In genomic region chr20:32485126-32485769, GRCh38 we compare ENCODE assay signal across 1 cellular context.
TF ChIP-seq lines count a peak whose summit lies in the region.

No MANE protein-coding gene starts in this region.

TF ChIP-seq in HepG2, 621 proteins besides CTCF, POLR2A, EP300 and RAD21 (continued from another document and continues in another):
- no peak for TF ChIP-seq PRDM10 (CRISPR knock-in tag; IDR thresholded peaks at IDR 0.05; ENCODE audit: low read depth)
- TF ChIP-seq ZNF841 (CRISPR knock-in tag; IDR thresholded peaks at IDR 0.05; ENCODE audit: borderline replicate concordance): no peak
- peak; percentile 57; the same call in 1 of the 2 replicates for TF ChIP-seq IRF2 (CRISPR knock-in tag; IDR thresholded peaks at IDR 0.05)
- TF ChIP-seq GLI4 (CRISPR knock-in tag; IDR thresholded peaks at IDR 0.05; ENCODE audit: borderline replicate concordance): no peak
- no peak for TF ChIP-seq ARNT (IDR thresholded peaks at IDR 0.05)
- no peak for TF ChIP-seq CENPBD1 (CRISPR knock-in tag; IDR thresholded peaks at IDR 0.05; ENCODE audit: borderline replicate concordance, low read depth)
- no peak for TF ChIP-seq FUBP1 (CRISPR knock-in tag; IDR thresholded peaks at IDR 0.05; ENCODE audit: borderline replicate concordance)
- no peak for TF ChIP-seq ZSCAN21 (CRISPR knock-in tag; IDR thresholded peaks at IDR 0.05; ENCODE audit: borderline replicate concordance)
- peak; percentile 58; the same call in 1 of the 2 replicates for TF ChIP-seq HOMEZ (CRISPR knock-in tag; IDR thresholded peaks at IDR 0.05; ENCODE audit: low read depth)
- TF ChIP-seq ATF1 (CRISPR knock-in tag; IDR thresholded peaks at IDR 0.05): no peak
- TF ChIP-seq TP53 (CRISPR knock-in tag; conservative IDR thresholded peaks at IDR 0.05): no peak
- TF ChIP-seq RBAK (CRISPR knock-in tag; IDR thresholded peaks at IDR 0.05): no peak
- no peak for TF ChIP-seq ZNF232 (CRISPR knock-in tag; IDR thresholded peaks at IDR 0.05; ENCODE audit: borderline replicate concordance)
- peak; percentile 23 for TF ChIP-seq SKI (IDR thresholded peaks at IDR 0.05; ENCODE audit: partially characterized antibody)
- TF ChIP-seq JUNB (CRISPR knock-in tag; IDR thresholded peaks at IDR 0.05; ENCODE audit: borderline replicate concordance): no peak
- no peak; the same call in 1 of the 2 replicates for TF ChIP-seq NFKBIZ (CRISPR knock-in tag; IDR thresholded peaks at IDR 0.05)
- no peak for TF ChIP-seq ZFP1 (CRISPR knock-in tag; IDR thresholded peaks at IDR 0.05)
- no peak for TF ChIP-seq ZNF713 (CRISPR knock-in tag; IDR thresholded peaks at IDR 0.05)
- peak; percentile 16; the same call in 1 of the 2 replicates for TF ChIP-seq HDAC1 (CRISPR knock-in tag; IDR thresholded peaks at IDR 0.05)
- TF ChIP-seq SMARCC2 (IDR thresholded peaks at IDR 0.05): no peak
- no peak; the same call in 1 of the 2 replicates for TF ChIP-seq POGZ (CRISPR knock-in tag; IDR thresholded peaks at IDR 0.05)
- no peak; the same call in 1 of the 2 replicates for TF ChIP-seq MAZ (IDR thresholded peaks at IDR 0.05; ENCODE audit: borderline replicate concordance, low read depth, low read length)
- TF ChIP-seq MAZ (CRISPR knock-in tag; IDR thresholded peaks at IDR 0.05; ENCODE audit: low read depth): 0 out of 2 replicates have a peak, but pooled peaks have one; percentile 11
- TF ChIP-seq ZNF275 (CRISPR knock-in tag; IDR thresholded peaks at IDR 0.05; ENCODE audit: borderline replicate concordance): no peak
- TF ChIP-seq RFX1 (IDR thresholded peaks at IDR 0.05): no peak
- peak; percentile 65; the same call in 1 of the 2 replicates for TF ChIP-seq ZNF501 (CRISPR knock-in tag; IDR thresholded peaks at IDR 0.05)
- TF ChIP-seq ESRRA (CRISPR knock-in tag; IDR thresholded peaks at IDR 0.05; ENCODE audit: low read depth): no peak
- peak; percentile 44 for TF ChIP-seq ARID5B (CRISPR knock-in tag; IDR thresholded peaks at IDR 0.05)
- TF ChIP-seq HIC2 (CRISPR knock-in tag; IDR thresholded peaks at IDR 0.05; ENCODE audit: low read depth): no peak
- peak; percentile 63 for TF ChIP-seq PHF5A (CRISPR knock-in tag; IDR thresholded peaks at IDR 0.05; ENCODE audit: low read depth, unreplicated experiment)
- no peak for TF ChIP-seq ZNF235 (CRISPR knock-in tag; IDR thresholded peaks at IDR 0.05; ENCODE audit: borderline replicate concordance)
- no peak for TF ChIP-seq ARNT2 (CRISPR knock-in tag; IDR thresholded peaks at IDR 0.05; ENCODE audit: low read depth)
- no peak for TF ChIP-seq ZNF292 (CRISPR knock-in tag; IDR thresholded peaks at IDR 0.05; ENCODE audit: borderline replicate concordance, low read depth)
- no peak; the same call in 1 of the 2 replicates for TF ChIP-seq ZNF574 (CRISPR knock-in tag; IDR thresholded peaks at IDR 0.05)
- TF ChIP-seq ZNF317 (CRISPR knock-in tag; IDR thresholded peaks at IDR 0.05): no peak
- TF ChIP-seq MBD4 (IDR thresholded peaks at IDR 0.05; ENCODE audit: borderline replicate concordance, low read length): no peak
- 0 out of 2 replicates have a peak, but pooled peaks have one; percentile 70 for TF ChIP-seq MYPOP (CRISPR knock-in tag; IDR thresholded peaks at IDR 0.05)
- TF ChIP-seq FOXO4 (CRISPR knock-in tag; conservative IDR thresholded peaks at IDR 0.05): no peak
- no peak for TF ChIP-seq ZNF468 (CRISPR knock-in tag; IDR thresholded peaks at IDR 0.05)
- TF ChIP-seq ASH2L (IDR thresholded peaks at IDR 0.05; ENCODE audit: insufficient read length, low read depth, low read length): peak; percentile 47
- no peak for TF ChIP-seq ZNF703 (CRISPR knock-in tag; IDR thresholded peaks at IDR 0.05; ENCODE audit: borderline replicate concordance)
- peak; percentile 55; the same call in 1 of the 2 replicates for TF ChIP-seq NR2F6 (IDR thresholded peaks at IDR 0.05)
- TF ChIP-seq NR2F6 (CRISPR knock-in tag; IDR thresholded peaks at IDR 0.05): no peak
